ENCODE assay signal across 21 cellular contexts in genomic region chr5:36751881-36752280, GRCh38.
A peak's percentile ranks its signal among the peaks of the same experiment; 100 is the strongest.
DNase-seq lines count a peak whose midpoint lies in the region; ATAC-seq and TF ChIP-seq lines count a peak whose summit lies in the region.
"Had no signal": no experiment of that assay in that cellular context is flagged by ENCODE, and none has a peak within 500 bp of the region (broad histone marks: within the 10 kb centered on the region; RNA-seq: fewer than 3 reads in every experiment).

No MANE protein-coding gene starts in this region.

- H3K4me3 Mint-ChIP-seq in Calu3 (ENCODE audit: low read depth, unreplicated experiment): no peak overlapping the region
- H3K4me3 Mint-ChIP-seq in naive B cell: no peak overlapping the region
- H3K4me3 Mint-ChIP-seq: effector memory CD8-positive, alpha-beta T cell; IgD-negative memory B cell; mesothelial cell of epicardium had no signal

- H3K27ac Mint-ChIP-seq in Calu3 (ENCODE audit: unreplicated experiment) (no peak overlapping the region), naive B cell (no peak overlapping the region)
- H3K27ac Mint-ChIP-seq: effector memory CD8-positive, alpha-beta T cell; IgD-negative memory B cell; mesothelial cell of epicardium had no signal

- peak; percentile 45 to 58 for ATAC-seq in naive B cell (ENCODE audit: low read depth in 2 of 2)
- ATAC-seq: effector memory CD8-positive, alpha-beta T cell had no signal

- no peak overlapping the region for H3K4me3 ChIP-seq in cardiac fibroblast (replicated peaks in 1 of 2; ENCODE audit: low read depth in 2 of 2, low read length in 2 of 2)
- H3K4me3 ChIP-seq: BLaER1 treated with 17β-estradiol and CSF1 and Interleukin-3, amounts not matched to agents 10 nM and 100 nM; cardiac muscle cell; skin epidermis had no signal

- DNase-seq in Calu3 (no peak), HT-29 (ENCODE audit: low spot score) (peak; percentile 50), cardiac fibroblast (ENCODE audit: low read depth in 2 of 2) (no peak), naive B cell (no peak), NCI-H446 treated with DMSO at 0.1 percent for 48 hours (lab: John Stamatoyannopoulos, UW) (no peak), NCI-H187 treated with DMSO at 0.1 percent for 48 hours (lab: John Stamatoyannopoulos, UW) (no peak), NCI-H2171 (lab: John Stamatoyannopoulos, UW) (no peak)
- DNase-seq: activated CD8-positive, alpha-beta memory T cell treated with anti-CD3 and anti-CD28 coated beads, Interleukin-2, amount 50 U/mL, for 4 hours; activated naive CD4-positive, alpha-beta T cell treated with Interleukin-2 at 50 U/mL for 16 hours; effector memory CD8-positive, alpha-beta T cell; HCEC 1CT; NCI-H1105; NCI-H510A treated with DMSO at 0.1 percent for 48 hours; occipital lobe; stimulated activated naive CD4-positive, alpha-beta T cell; T-helper 1 cell had no signal

- H3K9me3 Mint-ChIP-seq in Calu3 (ENCODE audit: low read depth, unreplicated experiment) (no peaks in the 10 kb centered on the region), naive B cell (no peaks in the 10 kb centered on the region)
- H3K9me3 Mint-ChIP-seq: effector memory CD8-positive, alpha-beta T cell; IgD-negative memory B cell had no signal

- no TSS peak for BruUV-seq in Calu3 (replicated peaks; lab: Mats Ljungman, UMichigan)

- H3K36me3 Mint-ChIP-seq in Calu3 (ENCODE audit: insufficient read depth, unreplicated experiment) (no peaks in the 10 kb centered on the region), naive B cell (no peaks in the 10 kb centered on the region)
- H3K36me3 Mint-ChIP-seq: IgD-negative memory B cell, mesothelial cell of epicardium had no signal

- peak; percentile 18 for TF ChIP-seq CTCF in Calu3 (IDR thresholded peaks at IDR 0.05; ENCODE audit: unreplicated experiment)
- peak; percentile 11 for TF ChIP-seq CTCF in cardiac fibroblast (IDR thresholded peaks at IDR 0.05; ENCODE audit: low read depth, low read length)

- H3K4me1 Mint-ChIP-seq in Calu3 (ENCODE audit: low read depth, unreplicated experiment) (no peaks in the 10 kb centered on the region), naive B cell (no peaks in the 10 kb centered on the region)
- H3K4me1 Mint-ChIP-seq: IgD-negative memory B cell, mesothelial cell of epicardium had no signal

- H3K27me3 Mint-ChIP-seq in Calu3 (ENCODE audit: unreplicated experiment): peaks cover 18% of the 10 kb centered on the region
- peaks cover 0 to 3% (median 0%) of the 10 kb centered on the region in 3 donors for H3K27me3 Mint-ChIP-seq in naive B cell

- CTCF ChIA-PET in Calu3 (lab: Charles Lee): no interaction called here

- intact Hi-C loops in Calu3 (cut with micrococcal nuclease; ENCODE audit: unreplicated experiment): no loop called here
